Comparison of ENCODE assay signal across 1 cellular context in the genomic region with DNA sequence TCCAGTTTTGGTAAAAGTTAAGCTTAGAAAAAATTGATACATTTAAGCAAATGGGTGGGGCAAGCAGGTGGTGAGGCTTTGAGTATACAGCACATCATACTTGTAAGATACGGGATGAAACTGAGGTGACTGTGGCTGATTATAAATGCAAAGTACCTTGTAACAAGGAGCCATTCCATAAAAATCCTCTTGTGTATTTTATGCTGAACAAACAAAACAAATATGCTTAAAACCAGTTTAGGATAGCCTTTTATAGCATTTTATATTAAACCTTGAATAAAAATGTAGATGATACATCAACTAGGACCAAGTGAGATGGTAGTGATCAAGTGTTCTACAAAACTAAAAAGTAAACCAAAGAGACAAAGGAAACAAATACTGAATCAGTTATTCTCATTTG.
A peak's percentile ranks its signal among the peaks of the same experiment; 100 is the strongest.
TF ChIP-seq lines count a peak whose summit lies in the region.

No MANE protein-coding gene starts in this region.

TF ChIP-seq in K562, 482 proteins besides CTCF, POLR2A, EP300 and RAD21 (continued from another document):
- TF ChIP-seq, protein P1, sequence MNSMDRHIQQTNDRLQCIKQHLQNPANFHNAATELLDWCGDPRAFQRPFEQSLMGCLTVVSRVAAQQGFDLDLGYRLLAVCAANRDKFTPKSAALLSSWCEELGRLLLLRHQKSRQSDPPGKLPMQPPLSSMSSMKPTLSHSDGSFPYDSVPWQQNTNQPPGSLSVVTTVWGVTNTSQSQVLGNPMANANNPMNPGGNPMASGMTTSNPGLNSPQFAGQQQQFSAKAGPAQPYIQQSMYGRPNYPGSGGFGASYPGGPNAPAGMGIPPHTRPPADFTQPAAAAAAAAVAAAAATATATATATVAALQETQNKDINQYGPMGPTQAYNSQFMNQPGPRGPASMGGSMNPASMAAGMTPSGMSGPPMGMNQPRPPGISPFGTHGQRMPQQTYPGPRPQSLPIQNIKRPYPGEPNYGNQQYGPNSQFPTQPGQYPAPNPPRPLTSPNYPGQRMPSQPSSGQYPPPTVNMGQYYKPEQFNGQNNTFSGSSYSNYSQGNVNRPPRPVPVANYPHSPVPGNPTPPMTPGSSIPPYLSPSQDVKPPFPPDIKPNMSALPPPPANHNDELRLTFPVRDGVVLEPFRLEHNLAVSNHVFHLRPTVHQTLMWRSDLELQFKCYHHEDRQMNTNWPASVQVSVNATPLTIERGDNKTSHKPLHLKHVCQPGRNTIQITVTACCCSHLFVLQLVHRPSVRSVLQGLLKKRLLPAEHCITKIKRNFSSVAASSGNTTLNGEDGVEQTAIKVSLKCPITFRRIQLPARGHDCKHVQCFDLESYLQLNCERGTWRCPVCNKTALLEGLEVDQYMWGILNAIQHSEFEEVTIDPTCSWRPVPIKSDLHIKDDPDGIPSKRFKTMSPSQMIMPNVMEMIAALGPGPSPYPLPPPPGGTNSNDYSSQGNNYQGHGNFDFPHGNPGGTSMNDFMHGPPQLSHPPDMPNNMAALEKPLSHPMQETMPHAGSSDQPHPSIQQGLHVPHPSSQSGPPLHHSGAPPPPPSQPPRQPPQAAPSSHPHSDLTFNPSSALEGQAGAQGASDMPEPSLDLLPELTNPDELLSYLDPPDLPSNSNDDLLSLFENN (IDR thresholded peaks at IDR 0.05; ENCODE audit: low read depth in 2 of 2, low read length in 2 of 2), result no peak
- TF ChIP-seq MAFK (IDR thresholded peaks at IDR 0.05; ENCODE audit: low read length), result peak; percentile 37; the same call in 1 of the 2 replicates
- TF ChIP-seq, protein P2, sequence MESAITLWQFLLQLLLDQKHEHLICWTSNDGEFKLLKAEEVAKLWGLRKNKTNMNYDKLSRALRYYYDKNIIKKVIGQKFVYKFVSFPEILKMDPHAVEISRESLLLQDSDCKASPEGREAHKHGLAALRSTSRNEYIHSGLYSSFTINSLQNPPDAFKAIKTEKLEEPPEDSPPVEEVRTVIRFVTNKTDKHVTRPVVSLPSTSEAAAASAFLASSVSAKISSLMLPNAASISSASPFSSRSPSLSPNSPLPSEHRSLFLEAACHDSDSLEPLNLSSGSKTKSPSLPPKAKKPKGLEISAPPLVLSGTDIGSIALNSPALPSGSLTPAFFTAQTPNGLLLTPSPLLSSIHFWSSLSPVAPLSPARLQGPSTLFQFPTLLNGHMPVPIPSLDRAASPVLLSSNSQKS (CRISPR knock-in tag; IDR thresholded peaks at IDR 0.05), result no peak
- TF ChIP-seq C11orf30 (IDR thresholded peaks at IDR 0.05; ENCODE audit: low read depth), result peak; percentile 83
- TF ChIP-seq RAD51 (IDR thresholded peaks at IDR 0.05; ENCODE audit: borderline replicate concordance, low read depth), result no peak
- TF ChIP-seq ZNF316 (IDR thresholded peaks at IDR 0.05), result peak; percentile 90
- no peak for TF ChIP-seq ZNF134 (CRISPR knock-in tag; conservative IDR thresholded peaks at IDR 0.05)
- no peak for TF ChIP-seq TFAM (CRISPR knock-in tag; conservative IDR thresholded peaks at IDR 0.05)
- no peak for TF ChIP-seq ZNF175 (CRISPR knock-in tag; IDR thresholded peaks at IDR 0.05; ENCODE audit: low read depth)
- TF ChIP-seq MAFG (tag; conservative IDR thresholded peaks at IDR 0.05), result peak; percentile 73
- no peak for TF ChIP-seq MYNN (IDR thresholded peaks at IDR 0.05)
- TF ChIP-seq MYNN (CRISPR knock-in tag; IDR thresholded peaks at IDR 0.05), result no peak
